ENCODE assay signal across 3 cellular contexts in the genomic region with DNA sequence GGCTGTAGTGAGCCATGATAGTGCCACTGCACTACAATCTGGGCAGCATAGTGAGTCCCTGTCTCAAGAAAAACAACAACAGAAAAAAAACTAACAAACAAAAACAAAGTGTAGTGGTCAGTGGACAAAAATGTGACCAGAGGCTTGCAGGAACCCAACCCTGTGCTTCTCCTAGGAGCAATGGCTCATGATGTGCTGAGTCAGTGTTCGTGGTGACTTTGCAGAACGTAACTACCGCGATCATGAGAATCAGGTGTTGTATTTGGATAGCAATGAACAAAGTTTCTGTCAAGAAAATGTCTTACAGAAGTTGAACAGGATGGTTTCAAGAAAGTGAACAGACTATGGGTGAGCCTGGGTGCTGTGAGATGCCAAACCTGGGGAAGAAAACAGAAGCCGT.
A peak's percentile ranks its signal among the peaks of the same experiment; 100 is the strongest.
TF ChIP-seq lines count a peak whose summit lies in the region.

No MANE protein-coding gene starts in this region.

TF ChIP-seq in HepG2, 621 proteins besides CTCF, POLR2A, EP300 and RAD21:
- TF ChIP-seq MAFK (conservative IDR thresholded peaks at IDR 0.05 in 1 of 2, IDR thresholded peaks at IDR 0.05 in 1 of 2; ENCODE audit: low read length in 2 of 2): peak; percentile 50 to 67; a peak in 3 of 4 replicates
- no peak for TF ChIP-seq SP4 (CRISPR knock-in tag; IDR thresholded peaks at IDR 0.05)
- TF ChIP-seq ZNF33B (CRISPR knock-in tag; IDR thresholded peaks at IDR 0.05): no peak
- TF ChIP-seq, protein P1, sequence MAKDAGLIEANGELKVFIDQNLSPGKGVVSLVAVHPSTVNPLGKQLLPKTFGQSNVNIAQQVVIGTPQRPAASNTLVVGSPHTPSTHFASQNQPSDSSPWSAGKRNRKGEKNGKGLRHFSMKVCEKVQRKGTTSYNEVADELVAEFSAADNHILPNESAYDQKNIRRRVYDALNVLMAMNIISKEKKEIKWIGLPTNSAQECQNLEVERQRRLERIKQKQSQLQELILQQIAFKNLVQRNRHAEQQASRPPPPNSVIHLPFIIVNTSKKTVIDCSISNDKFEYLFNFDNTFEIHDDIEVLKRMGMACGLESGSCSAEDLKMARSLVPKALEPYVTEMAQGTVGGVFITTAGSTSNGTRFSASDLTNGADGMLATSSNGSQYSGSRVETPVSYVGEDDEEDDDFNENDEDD (CRISPR knock-in tag; IDR thresholded peaks at IDR 0.05; ENCODE audit: borderline replicate concordance): no peak
- TF ChIP-seq MIER2 (CRISPR knock-in tag; IDR thresholded peaks at IDR 0.05): no peak
- no peak for TF ChIP-seq ASH2L (IDR thresholded peaks at IDR 0.05; ENCODE audit: insufficient read length, low read depth, low read length)
- TF ChIP-seq ZNF7 (CRISPR knock-in tag; IDR thresholded peaks at IDR 0.05): no peak
- TF ChIP-seq, protein P2, sequence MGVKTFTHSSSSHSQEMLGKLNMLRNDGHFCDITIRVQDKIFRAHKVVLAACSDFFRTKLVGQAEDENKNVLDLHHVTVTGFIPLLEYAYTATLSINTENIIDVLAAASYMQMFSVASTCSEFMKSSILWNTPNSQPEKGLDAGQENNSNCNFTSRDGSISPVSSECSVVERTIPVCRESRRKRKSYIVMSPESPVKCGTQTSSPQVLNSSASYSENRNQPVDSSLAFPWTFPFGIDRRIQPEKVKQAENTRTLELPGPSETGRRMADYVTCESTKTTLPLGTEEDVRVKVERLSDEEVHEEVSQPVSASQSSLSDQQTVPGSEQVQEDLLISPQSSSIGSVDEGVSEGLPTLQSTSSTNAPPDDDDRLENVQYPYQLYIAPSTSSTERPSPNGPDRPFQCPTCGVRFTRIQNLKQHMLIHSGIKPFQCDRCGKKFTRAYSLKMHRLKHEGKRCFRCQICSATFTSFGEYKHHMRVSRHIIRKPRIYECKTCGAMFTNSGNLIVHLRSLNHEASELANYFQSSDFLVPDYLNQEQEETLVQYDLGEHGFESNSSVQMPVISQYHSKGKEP (CRISPR knock-in tag; IDR thresholded peaks at IDR 0.05): no peak
- TF ChIP-seq MAFF (IDR thresholded peaks at IDR 0.05; ENCODE audit: low read depth, low read length): peak; percentile 47; the same call in 1 of the 2 replicates

TF ChIP-seq in IMR-90, 13 proteins besides CTCF, POLR2A, EP300 and RAD21:
- TF ChIP-seq CHD1 (IDR thresholded peaks at IDR 0.05; ENCODE audit: low read depth, low read length): no peak
- TF ChIP-seq RCOR1 (IDR thresholded peaks at IDR 0.05; ENCODE audit: insufficient replicate concordance, low read length): no peak
- TF ChIP-seq MAFK (IDR thresholded peaks at IDR 0.05; ENCODE audit: low read depth, low read length): 0 out of 2 replicates have a peak, but pooled peaks have one; percentile 4
TF ChIP-seq in IMR-90: peak in this region for 1.

TF ChIP-seq in H1, 55 proteins besides CTCF, POLR2A, EP300 and RAD21:
- peak; percentile 79 for TF ChIP-seq BACH1 (IDR thresholded peaks at IDR 0.05; ENCODE audit: low read length)
- TF ChIP-seq TBP (IDR thresholded peaks at IDR 0.05; ENCODE audit: low read depth, low read length): no peak
- TF ChIP-seq MAFK (IDR thresholded peaks at IDR 0.05; ENCODE audit: low read depth, low read length): peak; percentile 33; the same call in 1 of the 2 replicates
